ENCODE assay signal across 19 cellular contexts in genomic region chr15:46277451-46277850, GRCh38.
"Had no signal": no experiment of that assay in that cellular context is flagged by ENCODE, and none has a peak within 500 bp of the region (broad histone marks: within the 10 kb centered on the region; RNA-seq: fewer than 3 reads in every experiment).

No MANE protein-coding gene starts in this region.

- H3K9me3 ChIP-seq: heart left ventricle, psoas muscle, right lobe of liver, suprapubic skin, transverse colon, upper lobe of right lung, uterus had no signal

- H3K36me3 ChIP-seq: heart left ventricle, right lobe of liver, suprapubic skin, transverse colon, upper lobe of right lung, uterus had no signal

- H3K27me3 ChIP-seq: hepatocyte, right lobe of liver, suprapubic skin, transverse colon, upper lobe of right lung, uterus had no signal

- H2AFZ ChIP-seq: hepatocyte had no signal

- H3K79me2 ChIP-seq: hepatocyte had no signal

- H3K27ac ChIP-seq: coronary artery, heart left ventricle, hepatocyte, psoas muscle, right lobe of liver, suprapubic skin, transverse colon, upper lobe of right lung, uterus had no signal

- H3K4me1 ChIP-seq: heart left ventricle, psoas muscle, right lobe of liver, suprapubic skin, transverse colon, upper lobe of right lung, uterus had no signal

- DNase-seq: dermis blood vessel endothelial cell; effector memory CD8-positive, alpha-beta T cell; heart left ventricle; kidney; mesenchymal stem cell; naive thymus-derived CD4-positive, alpha-beta T cell; posterior cingulate gyrus; psoas muscle; right lobe of liver; small intestine; stimulated activated CD4-positive, alpha-beta T cell treated with anti-CD3 and anti-CD28 coated beads, Interleukin-15, amount 100 ng/mL, for 24 hours; stimulated activated CD4-positive, alpha-beta T cell treated with anti-CD3 and anti-CD28 coated beads, Interleukin-2, amount 100 ng/mL, for 48 hours; stimulated activated naive B cell treated with anti-CD40 and anti-IgM and Interleukin-4, amounts not matched to agents 10 μg/mL and 1 μg/mL and 100 μg/mL, for 72 hours; transverse colon; upper lobe of right lung; uterus had no signal

- H3K4me2 ChIP-seq: hepatocyte had no signal

- H3K4me3 ChIP-seq: coronary artery, heart left ventricle, hepatocyte, psoas muscle, right lobe of liver, suprapubic skin, transverse colon, upper lobe of right lung, uterus had no signal
